In genomic region chr3:101466465-101467309, GRCh38 we compare ENCODE assay signal across 1 cellular context.
TF ChIP-seq lines count a peak whose summit lies in the region.

No MANE protein-coding gene starts in this region.

TF ChIP-seq in WTC11, 78 proteins besides CTCF, POLR2A, EP300 and RAD21 (continued from another document):
- TF ChIP-seq, protein P1, sequence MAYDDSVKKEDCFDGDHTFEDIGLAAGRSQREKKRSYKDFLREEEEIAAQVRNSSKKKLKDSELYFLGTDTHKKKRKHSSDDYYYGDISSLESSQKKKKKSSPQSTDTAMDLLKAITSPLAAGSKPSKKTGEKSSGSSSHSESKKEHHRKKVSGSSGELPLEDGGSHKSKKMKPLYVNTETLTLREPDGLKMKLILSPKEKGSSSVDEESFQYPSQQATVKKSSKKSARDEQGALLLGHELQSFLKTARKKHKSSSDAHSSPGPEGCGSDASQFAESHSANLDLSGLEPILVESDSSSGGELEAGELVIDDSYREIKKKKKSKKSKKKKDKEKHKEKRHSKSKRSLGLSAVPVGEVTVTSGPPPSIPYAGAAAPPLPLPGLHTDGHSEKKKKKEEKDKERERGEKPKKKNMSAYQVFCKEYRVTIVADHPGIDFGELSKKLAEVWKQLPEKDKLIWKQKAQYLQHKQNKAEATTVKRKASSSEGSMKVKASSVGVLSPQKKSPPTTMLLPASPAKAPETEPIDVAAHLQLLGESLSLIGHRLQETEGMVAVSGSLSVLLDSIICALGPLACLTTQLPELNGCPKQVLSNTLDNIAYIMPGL (CRISPR knock-in tag; IDR thresholded peaks at IDR 0.05), result no peak
- no peak for TF ChIP-seq NR1H2 (CRISPR knock-in tag; IDR thresholded peaks at IDR 0.05)
- TF ChIP-seq KAT7 (CRISPR knock-in tag; IDR thresholded peaks at IDR 0.05; ENCODE audit: borderline replicate concordance), result no peak
- TF ChIP-seq TEAD4 (CRISPR knock-in tag; IDR thresholded peaks at IDR 0.05), result no peak
- TF ChIP-seq, protein P2, sequence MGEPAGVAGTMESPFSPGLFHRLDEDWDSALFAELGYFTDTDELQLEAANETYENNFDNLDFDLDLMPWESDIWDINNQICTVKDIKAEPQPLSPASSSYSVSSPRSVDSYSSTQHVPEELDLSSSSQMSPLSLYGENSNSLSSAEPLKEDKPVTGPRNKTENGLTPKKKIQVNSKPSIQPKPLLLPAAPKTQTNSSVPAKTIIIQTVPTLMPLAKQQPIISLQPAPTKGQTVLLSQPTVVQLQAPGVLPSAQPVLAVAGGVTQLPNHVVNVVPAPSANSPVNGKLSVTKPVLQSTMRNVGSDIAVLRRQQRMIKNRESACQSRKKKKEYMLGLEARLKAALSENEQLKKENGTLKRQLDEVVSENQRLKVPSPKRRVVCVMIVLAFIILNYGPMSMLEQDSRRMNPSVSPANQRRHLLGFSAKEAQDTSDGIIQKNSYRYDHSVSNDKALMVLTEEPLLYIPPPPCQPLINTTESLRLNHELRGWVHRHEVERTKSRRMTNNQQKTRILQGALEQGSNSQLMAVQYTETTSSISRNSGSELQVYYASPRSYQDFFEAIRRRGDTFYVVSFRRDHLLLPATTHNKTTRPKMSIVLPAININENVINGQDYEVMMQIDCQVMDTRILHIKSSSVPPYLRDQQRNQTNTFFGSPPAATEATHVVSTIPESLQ (CRISPR knock-in tag; IDR thresholded peaks at IDR 0.05), result no peak
- TF ChIP-seq TCF7 (CRISPR knock-in tag; IDR thresholded peaks at IDR 0.05; ENCODE audit: low read depth), result no peak
- TF ChIP-seq ZBTB43 (CRISPR knock-in tag; IDR thresholded peaks at IDR 0.05), result no peak
- TF ChIP-seq JAZF1 (CRISPR knock-in tag; IDR thresholded peaks at IDR 0.05), result no peak
- TF ChIP-seq SP1 (CRISPR knock-in tag; conservative IDR thresholded peaks at IDR 0.05), result no peak
